22 cellular contexts compared by ENCODE assay signal in the genomic region with DNA sequence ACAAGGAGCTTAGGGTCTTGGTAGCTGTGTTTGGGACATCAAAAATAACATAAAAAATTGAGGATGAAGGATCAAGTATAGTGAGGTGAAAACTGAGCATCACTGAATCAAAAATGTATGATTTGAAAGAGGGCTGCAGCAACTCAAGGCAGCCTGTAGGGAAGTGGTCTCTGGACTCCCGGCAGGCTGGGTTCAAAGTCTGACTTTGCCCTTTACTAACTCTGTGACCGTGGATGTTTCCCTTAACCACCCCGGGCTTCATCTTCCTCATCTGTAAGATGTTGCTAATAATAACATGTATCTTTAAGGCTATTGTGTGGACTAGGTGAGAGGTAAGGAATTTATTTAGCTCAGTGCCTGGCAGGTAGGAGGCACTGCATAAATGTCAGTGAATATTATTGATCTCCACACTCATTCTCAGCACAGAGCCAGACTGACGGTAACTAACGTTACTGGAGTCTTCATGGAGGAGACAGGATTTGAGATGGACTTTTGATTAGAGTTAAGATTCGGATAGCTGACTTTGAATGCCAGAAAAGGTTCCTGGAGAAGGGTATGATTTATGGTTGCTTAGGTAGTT.
DNase-seq lines count a peak whose midpoint lies in the region; ATAC-seq and TF ChIP-seq lines count a peak whose summit lies in the region.
"Had no signal": no experiment of that assay in that cellular context is flagged by ENCODE, and none has a peak within 500 bp of the region (broad histone marks: within the 10 kb centered on the region; RNA-seq: fewer than 3 reads in every experiment).

No MANE protein-coding gene starts in this region.

- H3K27ac Mint-ChIP-seq in WTC11 (peak overlapping the region; percentile 75; the same call in 1 of the 2 replicates), mesothelial cell of epicardium (peak overlapping the region; percentile 31)
- H3K27ac Mint-ChIP-seq: CD4-positive, alpha-beta T cell; HFFc6 had no signal

- H3K36me3 ChIP-seq in BE2C (no peaks in the 10 kb centered on the region), MM.1S (replicated peaks; ENCODE audit: insufficient read depth, low read length) (no peaks in the 10 kb centered on the region)

- H3K9ac ChIP-seq in MM.1S (ENCODE audit: low read length): no peak overlapping the region
- H3K9ac ChIP-seq: SK-N-SH had no signal

- H3K4me1 Mint-ChIP-seq in WTC11 (peaks cover 24% of the 10 kb centered on the region), mesothelial cell of epicardium (peaks cover 53% of the 10 kb centered on the region)

- H3K9me3 ChIP-seq in BE2C (no peaks in the 10 kb centered on the region), MM.1S (replicated peaks; ENCODE audit: insufficient read depth, low read length) (no peaks in the 10 kb centered on the region)
- H3K9me3 ChIP-seq: SK-N-SH had no signal

- H3K4me3 ChIP-seq in BE2C (ENCODE audit: low read depth, low read length) (no peak overlapping the region), MM.1S (ENCODE audit: low read length) (no peak overlapping the region)
- H3K4me3 ChIP-seq: GM12878, K562 had no signal

- H3K4me3 Mint-ChIP-seq in WTC11 (no peak overlapping the region), mesothelial cell of epicardium (no peak overlapping the region)
- H3K4me3 Mint-ChIP-seq: CD4-positive, alpha-beta T cell; HFFc6 had no signal

- no peaks in the 10 kb centered on the region for H3K9me2 ChIP-seq in MM.1S (replicated peaks; ENCODE audit: insufficient read depth, low read length)
- H3K9me2 ChIP-seq: SK-N-SH had no signal

- no peaks in the 10 kb centered on the region for H3F3A ChIP-seq in MM.1S (ENCODE audit: insufficient read depth, low read length)

- no peaks in the 10 kb centered on the region for H3K79me2 ChIP-seq in MM.1S (ENCODE audit: low read length)

- H3K9me3 Mint-ChIP-seq in WTC11 (no peaks in the 10 kb centered on the region), mesothelial cell of epicardium (no peaks in the 10 kb centered on the region)
- H3K9me3 Mint-ChIP-seq: CD4-positive, alpha-beta T cell; HFFc6 had no signal

- H3K36me3 Mint-ChIP-seq in WTC11: no peaks in the 10 kb centered on the region
- no peaks in the 10 kb centered on the region for H3K36me3 Mint-ChIP-seq in mesothelial cell of epicardium

- H3K4me1 ChIP-seq in BE2C (no peaks in the 10 kb centered on the region), MM.1S (ENCODE audit: low read length) (no peaks in the 10 kb centered on the region)

- no peak overlapping the region for H2AFZ ChIP-seq in MM.1S (ENCODE audit: low read length)

- CTCF ChIA-PET in WTC11 (lab: Charles Lee): interaction anchor here (1.6 kb wide), 1 partner anchor 10 kb away, joined by 4 read pairs; no protein-coding TSS in a partner anchor

- H4K20me1 ChIP-seq in MM.1S (ENCODE audit: insufficient read depth, low read length): no peaks in the 10 kb centered on the region

- POLR2A ChIA-PET in WTC11 (lab: Charles Lee): no interaction called here

- H3K27ac ChIP-seq in MM.1S (ENCODE audit: low read length): no peak overlapping the region

- TF ChIP-seq CTCF in WTC11 (IDR thresholded peaks at IDR 0.05) (no peak), mesothelial cell of epicardium (IDR thresholded peaks at IDR 0.05; ENCODE audit: unreplicated experiment) (no peak), BE2C (IDR thresholded peaks at IDR 0.05; ENCODE audit: low read depth, low read length) (no peak), MM.1S (IDR thresholded peaks at IDR 0.05; ENCODE audit: low read length) (no peak)

- no peaks in the 10 kb centered on the region for H3K27me3 Mint-ChIP-seq in WTC11 (ENCODE audit: low read depth)
- no peaks in the 10 kb centered on the region for H3K27me3 Mint-ChIP-seq in mesothelial cell of epicardium (ENCODE audit: low read depth)
- H3K27me3 Mint-ChIP-seq: CD4-positive, alpha-beta T cell had no signal

- H3K4me2 ChIP-seq in MM.1S (ENCODE audit: low read depth, low read length): no peak overlapping the region
- H3K4me2 ChIP-seq: SK-N-SH had no signal

- ATAC-seq in WTC11 (peak; percentile 26; the same call in 1 of the 2 replicates), GM18498 (IDR thresholded peaks at IDR 0.05; ENCODE audit: unreplicated experiment) (no peak), GM19397 (IDR thresholded peaks at IDR 0.05; ENCODE audit: unreplicated experiment) (no peak)
- ATAC-seq: GM12878, K562, PC-3 had no signal

- no peaks in the 10 kb centered on the region for H3K27me3 ChIP-seq in BE2C
- H3K27me3 ChIP-seq in MM.1S (replicated peaks; ENCODE audit: insufficient read depth, low read length): no peaks in the 10 kb centered on the region

- DNase-seq in NCI-H345 (lab: John Stamatoyannopoulos, UW): peak; percentile 5
- no peak for DNase-seq in NCI-H345 treated with DMSO at 0.1 percent for 48 hours (lab: John Stamatoyannopoulos, UW; ENCODE audit: unreplicated experiment)
- no peak for DNase-seq in WTC11 (ENCODE audit: low spot score)
- DNase-seq in mesothelial cell of epicardium (ENCODE audit: low spot score in 2 of 2, unreplicated experiment in 2 of 2): no peak
- no peak for DNase-seq in BE2C
- DNase-seq in MM.1S: no peak
- DNase-seq: 8988T; ACHN; CD4-positive, alpha-beta T cell; DMS53; HFFc6; Kasumi-1; MV-4-11; NCI-H1105; NCI-H1436 treated with DMSO at 0.1 percent for 48 hours; NCI-H2227 treated with DMSO at 0.1 percent for 48 hours; PC-3; SK-N-SH had no signal

TF ChIP-seq in WTC11, 78 proteins besides CTCF, POLR2A, EP300 and RAD21:
- no peak for TF ChIP-seq HMGA2 (CRISPR knock-in tag; IDR thresholded peaks at IDR 0.05)
- TF ChIP-seq FOXP1 (CRISPR knock-in tag; IDR thresholded peaks at IDR 0.05; ENCODE audit: borderline replicate concordance): no peak
- TF ChIP-seq ATF2 (CRISPR knock-in tag; IDR thresholded peaks at IDR 0.05; ENCODE audit: borderline replicate concordance, low read depth): no peak
- TF ChIP-seq, protein P1, sequence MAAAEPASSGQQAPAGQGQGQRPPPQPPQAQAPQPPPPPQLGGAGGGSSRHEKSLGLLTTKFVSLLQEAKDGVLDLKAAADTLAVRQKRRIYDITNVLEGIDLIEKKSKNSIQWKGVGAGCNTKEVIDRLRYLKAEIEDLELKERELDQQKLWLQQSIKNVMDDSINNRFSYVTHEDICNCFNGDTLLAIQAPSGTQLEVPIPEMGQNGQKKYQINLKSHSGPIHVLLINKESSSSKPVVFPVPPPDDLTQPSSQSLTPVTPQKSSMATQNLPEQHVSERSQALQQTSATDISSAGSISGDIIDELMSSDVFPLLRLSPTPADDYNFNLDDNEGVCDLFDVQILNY (CRISPR knock-in tag; IDR thresholded peaks at IDR 0.05): no peak
- TF ChIP-seq ZNF671 (CRISPR knock-in tag; IDR thresholded peaks at IDR 0.05): no peak
- TF ChIP-seq ZNF317 (CRISPR knock-in tag; IDR thresholded peaks at IDR 0.05; ENCODE audit: borderline replicate concordance, low read depth): no peak
- TF ChIP-seq ZNF396 (CRISPR knock-in tag; IDR thresholded peaks at IDR 0.05; ENCODE audit: borderline replicate concordance): no peak
- no peak for TF ChIP-seq CBFB (CRISPR knock-in tag; IDR thresholded peaks at IDR 0.05; ENCODE audit: low read depth)
- TF ChIP-seq ESRRA (CRISPR knock-in tag; IDR thresholded peaks at IDR 0.05; ENCODE audit: borderline replicate concordance): no peak
- TF ChIP-seq KAT7 (CRISPR knock-in tag; IDR thresholded peaks at IDR 0.05; ENCODE audit: borderline replicate concordance): no peak
